In genomic region chr9:4662108-4662988, GRCh38 we compare ENCODE assay signal across 1 cellular context.
TF ChIP-seq lines count a peak whose summit lies in the region.

PLPP6 (plus strand) TSS chr9:4662294; CDS start chr9:4662376, 82 bp downstream.

TF ChIP-seq in HepG2, 621 proteins besides CTCF, POLR2A, EP300 and RAD21 (continued from another document and continues in another):
- TF ChIP-seq ZNF142 (CRISPR knock-in tag; IDR thresholded peaks at IDR 0.05) = peak; percentile 87
- TF ChIP-seq MLLT10 (CRISPR knock-in tag; IDR thresholded peaks at IDR 0.05) = no peak
- TF ChIP-seq THYN1 (CRISPR knock-in tag; IDR thresholded peaks at IDR 0.05; ENCODE audit: borderline replicate concordance, low read depth) = 0 out of 2 replicates have a peak, but pooled peaks have one; percentile 57
- TF ChIP-seq TCF7L2 (IDR thresholded peaks at IDR 0.05; ENCODE audit: low read depth, low read length) = no peak
- TF ChIP-seq POLR2G (IDR thresholded peaks at IDR 0.05; ENCODE audit: low read depth, low read length) = peak; percentile 90
- peak; percentile 34; the same call in 1 of the 2 replicates for TF ChIP-seq CCDC6 (CRISPR knock-in tag; IDR thresholded peaks at IDR 0.05)
- peak; percentile 51 for TF ChIP-seq MED8 (CRISPR knock-in tag; IDR thresholded peaks at IDR 0.05; ENCODE audit: insufficient replicate concordance)
- peak; percentile 86 for TF ChIP-seq AGO2 (optimal IDR thresholded peaks at IDR 0.05; ENCODE audit: low read depth, low read length)
- TF ChIP-seq ETV5 (CRISPR knock-in tag; IDR thresholded peaks at IDR 0.05; ENCODE audit: borderline replicate concordance) = peak; percentile 85
- TF ChIP-seq ZNF317 (CRISPR knock-in tag; IDR thresholded peaks at IDR 0.05) = no peak
- TF ChIP-seq, protein P1, sequence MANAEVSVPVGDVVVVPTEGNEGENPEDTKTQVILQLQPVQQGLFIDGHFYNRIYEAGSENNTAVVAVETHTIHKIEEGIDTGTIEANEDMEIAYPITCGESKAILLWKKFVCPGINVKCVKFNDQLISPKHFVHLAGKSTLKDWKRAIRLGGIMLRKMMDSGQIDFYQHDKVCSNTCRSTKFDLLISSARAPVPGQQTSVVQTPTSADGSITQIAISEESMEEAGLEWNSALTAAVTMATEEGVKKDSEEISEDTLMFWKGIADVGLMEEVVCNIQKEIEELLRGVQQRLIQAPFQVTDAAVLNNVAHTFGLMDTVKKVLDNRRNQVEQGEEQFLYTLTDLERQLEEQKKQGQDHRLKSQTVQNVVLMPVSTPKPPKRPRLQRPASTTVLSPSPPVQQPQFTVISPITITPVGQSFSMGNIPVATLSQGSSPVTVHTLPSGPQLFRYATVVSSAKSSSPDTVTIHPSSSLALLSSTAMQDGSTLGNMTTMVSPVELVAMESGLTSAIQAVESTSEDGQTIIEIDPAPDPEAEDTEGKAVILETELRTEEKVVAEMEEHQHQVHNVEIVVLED (CRISPR knock-in tag; IDR thresholded peaks at IDR 0.05; ENCODE audit: borderline replicate concordance) = peak; percentile 66
- 0 out of 2 replicates have a peak, but pooled peaks have one; percentile 19 for TF ChIP-seq ZHX1 (CRISPR knock-in tag; IDR thresholded peaks at IDR 0.05; ENCODE audit: low read depth)
- TF ChIP-seq TARDBP (CRISPR knock-in tag; IDR thresholded peaks at IDR 0.05) = 0 out of 2 replicates have a peak, but pooled peaks have one; percentile 14
- peak; percentile 56; the same call in 1 of the 2 replicates for TF ChIP-seq MIXL1 (CRISPR knock-in tag; IDR thresholded peaks at IDR 0.05)
- TF ChIP-seq HMGXB3 (CRISPR knock-in tag; IDR thresholded peaks at IDR 0.05; ENCODE audit: borderline replicate concordance) = no peak; the same call in 1 of the 2 replicates
- TF ChIP-seq MXI1 (IDR thresholded peaks at IDR 0.05; ENCODE audit: borderline replicate concordance, low read depth, low read length) = peak; percentile 74; the same call in 2 of the 3 replicates
- peak; percentile 66; the same call in 1 of the 2 replicates for TF ChIP-seq ZNF784 (CRISPR knock-in tag; IDR thresholded peaks at IDR 0.05; ENCODE audit: borderline replicate concordance)
- no peak for TF ChIP-seq GLMP (CRISPR knock-in tag; IDR thresholded peaks at IDR 0.05; ENCODE audit: borderline replicate concordance)
- peak; percentile 65; the same call in 1 of the 2 replicates for TF ChIP-seq ZNF263 (CRISPR knock-in tag; IDR thresholded peaks at IDR 0.05)
- peak; percentile 24 for TF ChIP-seq TFDP2 (CRISPR knock-in tag; IDR thresholded peaks at IDR 0.05)
- peak; percentile 52; the same call in 1 of the 2 replicates for TF ChIP-seq PATZ1 (CRISPR knock-in tag; IDR thresholded peaks at IDR 0.05)
- 0 out of 2 replicates have a peak, but pooled peaks have one; percentile 28 for TF ChIP-seq TEAD2 (CRISPR knock-in tag; IDR thresholded peaks at IDR 0.05)
- TF ChIP-seq ZBTB33 (CRISPR knock-in tag; IDR thresholded peaks at IDR 0.05) = no peak
- TF ChIP-seq SALL1 (CRISPR knock-in tag; IDR thresholded peaks at IDR 0.05) = peak; percentile 91
- TF ChIP-seq ISL2 (CRISPR knock-in tag; IDR thresholded peaks at IDR 0.05) = peak; percentile 69
- 0 out of 2 replicates have a peak, but pooled peaks have one; percentile 34 for TF ChIP-seq ZNF782 (CRISPR knock-in tag; IDR thresholded peaks at IDR 0.05; ENCODE audit: borderline replicate concordance)
- TF ChIP-seq HDAC1 (CRISPR knock-in tag; IDR thresholded peaks at IDR 0.05) = peak; percentile 94
- no peak; the same call in 1 of the 2 replicates for TF ChIP-seq ZBTB1 (CRISPR knock-in tag; IDR thresholded peaks at IDR 0.05; ENCODE audit: borderline replicate concordance)
- peak; percentile 18; the same call in 1 of the 2 replicates for TF ChIP-seq ZNF572 (CRISPR knock-in tag; IDR thresholded peaks at IDR 0.05)
- TF ChIP-seq SIN3A (IDR thresholded peaks at IDR 0.05; ENCODE audit: borderline replicate concordance, low read depth, low read length) = peak; percentile 90
